Comparison of ENCODE assay signal across 16 cellular contexts in the genomic region with DNA sequence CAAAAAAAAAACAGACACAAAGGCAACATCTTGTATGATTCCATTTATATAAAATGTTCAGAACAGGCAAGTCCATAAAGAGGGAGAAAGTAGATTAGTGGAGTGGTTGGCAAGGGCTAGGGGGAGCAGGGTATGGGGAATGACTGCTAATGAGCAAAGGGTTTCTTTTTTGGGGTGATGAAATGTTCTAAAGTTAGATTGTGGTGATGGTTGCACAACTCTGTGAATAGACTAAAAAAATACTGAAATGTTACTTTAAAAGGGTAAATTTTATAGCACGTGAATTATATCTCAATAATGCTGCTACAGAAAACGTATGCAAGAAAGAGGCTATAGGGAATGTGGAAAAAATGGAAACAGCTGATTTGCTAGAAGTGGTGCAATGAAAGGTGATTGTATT.
"Had no signal": no experiment of that assay in that cellular context is flagged by ENCODE, and none has a peak within 500 bp of the region (broad histone marks: within the 10 kb centered on the region; RNA-seq: fewer than 3 reads in every experiment).

No MANE protein-coding gene starts in this region.

- DNase-seq: activated B cell treated with CpG ODN at 0.5 μM for 24 hours; activated CD4-positive, alpha-beta memory T cell treated with anti-CD3 and anti-CD28 coated beads for 36 hours; activated CD4-positive, alpha-beta T cell treated with anti-CD3 and anti-CD28 coated beads for 4 hours; activated T-cell treated with anti-CD3 and anti-CD28 coated beads for 4 hours; body of pancreas; caudate nucleus; effector memory CD8-positive, alpha-beta T cell; esophagus squamous epithelium; foreskin melanocyte; natural killer cell; spleen; stimulated activated naive B cell treated with anti-CD40 and anti-IgM and Interleukin-4, amounts not matched to agents 10 μg/mL and 1 μg/mL and 100 μg/mL, for 72 hours; thyroid gland had no signal

- H3K4me1 ChIP-seq: body of pancreas, esophagus squamous epithelium, parathyroid adenoma, spleen had no signal

- H3K27me3 ChIP-seq: body of pancreas, esophagus squamous epithelium, spleen, thyroid gland had no signal

- H2AFZ ChIP-seq: parathyroid adenoma had no signal

- H3K9ac ChIP-seq: parathyroid adenoma had no signal

- H3K36me3 ChIP-seq: esophagus squamous epithelium, spleen, thyroid gland had no signal

- H3K9me3 ChIP-seq: body of pancreas, esophagus squamous epithelium, thyroid gland had no signal

- H3K27ac ChIP-seq: body of pancreas, esophagus squamous epithelium, parathyroid adenoma, spleen, thyroid gland had no signal

- ATAC-seq: body of pancreas; effector memory CD8-positive, alpha-beta T cell; natural killer cell; sciatic nerve; stimulated activated naive B cell treated with anti-CD40 and anti-IgM and Interleukin-4, amounts not matched to agents 10 μg/mL and 1 μg/mL and 100 μg/mL, for 72 hours had no signal

- H3K4me3 ChIP-seq: body of pancreas, esophagus squamous epithelium, lung, spleen, thyroid gland had no signal
